ENCODE assay signal across 27 cellular contexts in genomic region chr2:207044963-207045362, GRCh38.
"Had no signal": no experiment of that assay in that cellular context is flagged by ENCODE, and none has a peak within 500 bp of the region (broad histone marks: within the 10 kb centered on the region; RNA-seq: fewer than 3 reads in every experiment).

No MANE protein-coding gene starts in this region.

- H3K27ac ChIP-seq: adrenal gland, KMS-11, PC-9, RWPE1 had no signal

- H3K9ac ChIP-seq: KMS-11 had no signal

- H3K36me3 ChIP-seq: adrenal gland had no signal

- H3K9me3 Mint-ChIP-seq: activated CD4-positive, alpha-beta T cell treated with anti-CD3 and anti-CD28 coated beads, Interleukin-2, amount 10 ng/mL, durations not matched to agents 7 days and 5 days; activated naive CD4-positive, alpha-beta T cell treated with anti-CD3 and anti-CD28 coated beads for 36 hours; activated naive CD4-positive, alpha-beta T cell treated with anti-CD3 and anti-CD28 coated beads, Interleukin-2, amount 50 U/mL, for 72 hours; activated T-cell treated with anti-CD3 and anti-CD28 coated beads, Interleukin-2, amount 50 U/mL, for 24 hours; activated T-helper 2 cell treated with anti-CD3 and anti-CD28 coated beads, Interferon-gamma antibody, Interleukin-2, Interleukin-4, amounts not matched to agents 10 μg/mL and 5 μg/mL and 100 μg/mL, durations not matched to agents 14 hours and 24 hours and 36 hours; T-helper 1 cell treated with Interleukin-12 subunit alpha and Interleukin-12 subunit beta and Interleukin-4 antibody, amounts not matched to agents 30 μg/mL and 1 μg/mL, for 36 hours; T-helper 2 cell treated with Interferon-gamma antibody and Interleukin-4, amounts not matched to agents 5 μg/mL and 100 μg/mL, for 36 hours had no signal

- H2AFZ ChIP-seq: PC-9 had no signal

- H3K4me2 ChIP-seq: KMS-11, PC-9 had no signal

- H3K27me3 ChIP-seq: adrenal gland had no signal

- H3K9me3 ChIP-seq: adrenal gland had no signal

- H3K4me1 ChIP-seq: adrenal gland had no signal

- H3K4me3 ChIP-seq: adrenal gland, PC-9 had no signal

- H3K36me3 Mint-ChIP-seq: activated naive CD4-positive, alpha-beta T cell treated with anti-CD3 and anti-CD28 coated beads, Interleukin-2, amount 50 U/mL, for 72 hours; brain; WTC11 had no signal

- FAIRE-seq: astrocyte, RCC 7860 had no signal

- DNase-seq: activated CD4-positive, alpha-beta T cell treated with anti-CD3 and anti-CD28 coated beads for 36 hours; activated CD4-positive, alpha-beta T cell treated with anti-CD3 and anti-CD28 coated beads, Interleukin-2, amount 10 ng/mL, durations not matched to agents 7 days and 5 days; activated CD4-positive, alpha-beta T cell treated with anti-CD3 and anti-CD28 coated beads, Interleukin-2, amount 50 U/mL, for 48 hours; activated CD8-positive, alpha-beta T cell treated with anti-CD3 and anti-CD28 coated beads, Interleukin-2, amount 10 ng/mL, durations not matched to agents 7 days and 5 days; activated gamma-delta T cell; activated naive CD4-positive, alpha-beta T cell treated with anti-CD3 and anti-CD28 coated beads for 36 hours; activated T-cell treated with anti-CD3 and anti-CD28 coated beads, Interleukin-2, amount 50 U/mL, for 24 hours; adrenal gland; NCI-H187; NCI-H2171 treated with DMSO at 0.1 percent for 48 hours; NCI-H2227 treated with DMSO at 0.1 percent for 48 hours; NCI-H446; NCI-H526 treated with DMSO at 0.1 percent for 48 hours; PC-9; SIG-M5 had no signal

- H3K27ac Mint-ChIP-seq: activated CD4-positive, alpha-beta T cell treated with anti-CD3 and anti-CD28 coated beads for 36 hours; activated CD4-positive, alpha-beta T cell treated with anti-CD3 and anti-CD28 coated beads, Interleukin-2, amount 10 ng/mL, durations not matched to agents 7 days and 5 days; activated CD8-positive, alpha-beta T cell treated with anti-CD3 and anti-CD28 coated beads, Interleukin-2, amount 10 ng/mL, durations not matched to agents 7 days and 5 days; activated naive CD4-positive, alpha-beta T cell treated with anti-CD3 and anti-CD28 coated beads for 36 hours; activated naive CD4-positive, alpha-beta T cell treated with anti-CD3 and anti-CD28 coated beads, Interleukin-2, amount 50 U/mL, for 72 hours; activated T-cell treated with anti-CD3 and anti-CD28 coated beads, Interleukin-2, amount 50 U/mL, for 24 hours; activated T-helper 2 cell treated with anti-CD3 and anti-CD28 coated beads, Interferon-gamma antibody, Interleukin-2, Interleukin-4, amounts not matched to agents 10 μg/mL and 5 μg/mL and 100 μg/mL, durations not matched to agents 14 hours and 24 hours and 36 hours; brain; T-helper 1 cell treated with Interleukin-12 subunit alpha and Interleukin-12 subunit beta and Interleukin-4 antibody, amounts not matched to agents 30 μg/mL and 1 μg/mL, for 36 hours; T-helper 2 cell treated with Interferon-gamma antibody and Interleukin-4, amounts not matched to agents 5 μg/mL and 100 μg/mL, for 36 hours; WTC11 had no signal

- ATAC-seq: activated CD4-positive, alpha-beta T cell treated with anti-CD3 and anti-CD28 coated beads for 36 hours; activated CD4-positive, CD25-positive, alpha-beta regulatory T cell treated with anti-CD3 and anti-CD28 coated beads, Interleukin-2, amount 50 U/mL, for 24 hours; activated CD8-positive, alpha-beta T cell treated with anti-CD3 and anti-CD28 coated beads, Interleukin-2, amount 10 ng/mL, durations not matched to agents 7 days and 5 days; activated naive CD4-positive, alpha-beta T cell treated with anti-CD3 and anti-CD28 coated beads, Interleukin-2, amount 50 U/mL, for 72 hours; Right ventricle myocardium inferior; WTC11 had no signal

- H3K4me3 Mint-ChIP-seq: activated CD4-positive, alpha-beta T cell treated with anti-CD3 and anti-CD28 coated beads for 36 hours; activated CD4-positive, alpha-beta T cell treated with anti-CD3 and anti-CD28 coated beads, Interleukin-2, amount 10 ng/mL, durations not matched to agents 7 days and 5 days; activated CD8-positive, alpha-beta T cell treated with anti-CD3 and anti-CD28 coated beads, Interleukin-2, amount 10 ng/mL, durations not matched to agents 7 days and 5 days; activated naive CD4-positive, alpha-beta T cell treated with anti-CD3 and anti-CD28 coated beads for 36 hours; activated T-cell treated with anti-CD3 and anti-CD28 coated beads, Interleukin-2, amount 50 U/mL, for 24 hours; brain; T-helper 1 cell treated with Interleukin-12 subunit alpha and Interleukin-12 subunit beta and Interleukin-4 antibody, amounts not matched to agents 30 μg/mL and 1 μg/mL, for 36 hours; T-helper 2 cell treated with Interferon-gamma antibody and Interleukin-4, amounts not matched to agents 5 μg/mL and 100 μg/mL, for 36 hours; WTC11 had no signal
